In genomic region chr2:211756266-211756665, GRCh38 we compare ENCODE assay signal across 22 cellular contexts.
"Had no signal": no experiment of that assay in that cellular context is flagged by ENCODE, and none has a peak within 500 bp of the region (broad histone marks: within the 10 kb centered on the region; RNA-seq: fewer than 3 reads in every experiment).

No MANE protein-coding gene starts in this region.

- H3K4me3 ChIP-seq: SJCRH30, SK-N-MC had no signal

- H3K27me3 ChIP-seq: SJCRH30 had no signal

- H3K36me3 ChIP-seq: SJCRH30 had no signal

- H3K27ac ChIP-seq: SJCRH30, SK-N-MC had no signal

- DNase-seq: activated CD4-positive, alpha-beta T cell treated with anti-CD3 and anti-CD28 coated beads for 36 hours; activated CD4-positive, alpha-beta T cell treated with anti-CD3 and anti-CD28 coated beads, Interleukin-2, amount 10 ng/mL, durations not matched to agents 7 days and 5 days; activated CD4-positive, alpha-beta T cell treated with anti-CD3 and anti-CD28 coated beads, Interleukin-2, amount 50 U/mL, for 48 hours; activated CD8-positive, alpha-beta T cell treated with anti-CD3 and anti-CD28 coated beads, Interleukin-2, amount 10 ng/mL, durations not matched to agents 7 days and 5 days; activated gamma-delta T cell; activated naive CD4-positive, alpha-beta T cell treated with Interleukin-2 at 50 U/mL for 16 hours; activated T-cell treated with anti-CD3 and anti-CD28 coated beads, Interleukin-2, amount 50 U/mL, for 24 hours; anterior cingulate cortex; caudate nucleus; cerebellar nuclear complex; Karpas-422; NCI-H1105; NCI-H1417 treated with DMSO at 0.1 percent for 48 hours; NCI-H187 treated with DMSO at 0.1 percent for 48 hours; NCI-H2081 treated with DMSO at 0.1 percent for 48 hours; NCI-H345; NCI-H524 treated with DMSO at 0.1 percent for 48 hours; SHP77; SJCRH30 had no signal

- H3K9me3 ChIP-seq: SJCRH30 had no signal

- ATAC-seq: activated CD4-positive, alpha-beta T cell treated with anti-CD3 and anti-CD28 coated beads for 36 hours; activated CD4-positive, CD25-positive, alpha-beta regulatory T cell treated with anti-CD3 and anti-CD28 coated beads, Interleukin-2, amount 50 U/mL, for 24 hours; activated CD8-positive, alpha-beta T cell treated with anti-CD3 and anti-CD28 coated beads, Interleukin-2, amount 10 ng/mL, durations not matched to agents 7 days and 5 days; Panc1 had no signal

- H3K4me1 ChIP-seq: SJCRH30 had no signal
